Comparison of ENCODE assay signal across 1 cellular context in genomic region chr1:112502827-112503226, GRCh38.
TF ChIP-seq lines count a peak whose summit lies in the region.

No MANE protein-coding gene starts in this region.

TF ChIP-seq in SK-N-SH treated with all-trans-retinoic acid at 6 μM for 48 hours, 23 proteins besides CTCF, POLR2A, EP300 and RAD21 (continued from another document):
- TF ChIP-seq, protein P1, sequence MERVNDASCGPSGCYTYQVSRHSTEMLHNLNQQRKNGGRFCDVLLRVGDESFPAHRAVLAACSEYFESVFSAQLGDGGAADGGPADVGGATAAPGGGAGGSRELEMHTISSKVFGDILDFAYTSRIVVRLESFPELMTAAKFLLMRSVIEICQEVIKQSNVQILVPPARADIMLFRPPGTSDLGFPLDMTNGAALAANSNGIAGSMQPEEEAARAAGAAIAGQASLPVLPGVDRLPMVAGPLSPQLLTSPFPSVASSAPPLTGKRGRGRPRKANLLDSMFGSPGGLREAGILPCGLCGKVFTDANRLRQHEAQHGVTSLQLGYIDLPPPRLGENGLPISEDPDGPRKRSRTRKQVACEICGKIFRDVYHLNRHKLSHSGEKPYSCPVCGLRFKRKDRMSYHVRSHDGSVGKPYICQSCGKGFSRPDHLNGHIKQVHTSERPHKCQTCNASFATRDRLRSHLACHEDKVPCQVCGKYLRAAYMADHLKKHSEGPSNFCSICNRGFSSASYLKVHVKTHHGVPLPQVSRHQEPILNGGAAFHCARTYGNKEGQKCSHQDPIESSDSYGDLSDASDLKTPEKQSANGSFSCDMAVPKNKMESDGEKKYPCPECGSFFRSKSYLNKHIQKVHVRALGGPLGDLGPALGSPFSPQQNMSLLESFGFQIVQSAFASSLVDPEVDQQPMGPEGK (CRISPR knock-in tag; IDR thresholded peaks at IDR 0.05; ENCODE audit: borderline replicate concordance), result no peak
- no peak for TF ChIP-seq BACH2 (CRISPR knock-in tag; IDR thresholded peaks at IDR 0.05; ENCODE audit: borderline replicate concordance)
- TF ChIP-seq, protein P2, sequence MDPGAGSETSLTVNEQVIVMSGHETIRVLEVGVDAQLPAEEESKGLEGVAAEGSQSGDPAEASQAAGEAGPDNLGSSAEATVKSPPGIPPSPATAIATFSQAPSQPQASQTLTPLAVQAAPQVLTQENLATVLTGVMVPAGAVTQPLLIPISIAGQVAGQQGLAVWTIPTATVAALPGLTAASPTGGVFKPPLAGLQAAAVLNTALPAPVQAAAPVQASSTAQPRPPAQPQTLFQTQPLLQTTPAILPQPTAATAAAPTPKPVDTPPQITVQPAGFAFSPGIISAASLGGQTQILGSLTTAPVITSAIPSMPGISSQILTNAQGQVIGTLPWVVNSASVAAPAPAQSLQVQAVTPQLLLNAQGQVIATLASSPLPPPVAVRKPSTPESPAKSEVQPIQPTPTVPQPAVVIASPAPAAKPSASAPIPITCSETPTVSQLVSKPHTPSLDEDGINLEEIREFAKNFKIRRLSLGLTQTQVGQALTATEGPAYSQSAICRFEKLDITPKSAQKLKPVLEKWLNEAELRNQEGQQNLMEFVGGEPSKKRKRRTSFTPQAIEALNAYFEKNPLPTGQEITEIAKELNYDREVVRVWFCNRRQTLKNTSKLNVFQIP (CRISPR knock-in tag; IDR thresholded peaks at IDR 0.05; ENCODE audit: borderline replicate concordance, low read depth), result no peak
- TF ChIP-seq OSR1 (CRISPR knock-in tag; IDR thresholded peaks at IDR 0.05), result no peak
- TF ChIP-seq ZNF565 (CRISPR knock-in tag; conservative IDR thresholded peaks at IDR 0.05; ENCODE audit: low read depth), result no peak
- no peak for TF ChIP-seq TCF4 (CRISPR knock-in tag; IDR thresholded peaks at IDR 0.05; ENCODE audit: borderline replicate concordance)
- TF ChIP-seq ZFP30 (CRISPR knock-in tag; IDR thresholded peaks at IDR 0.05), result no peak
- no peak for TF ChIP-seq PPARA (CRISPR knock-in tag; IDR thresholded peaks at IDR 0.05; ENCODE audit: borderline replicate concordance)
- no peak for TF ChIP-seq ZNF70 (CRISPR knock-in tag; IDR thresholded peaks at IDR 0.05)
- no peak for TF ChIP-seq CSDC2 (CRISPR knock-in tag; IDR thresholded peaks at IDR 0.05)
- TF ChIP-seq TOX (CRISPR knock-in tag; IDR thresholded peaks at IDR 0.05; ENCODE audit: borderline replicate concordance), result no peak
- TF ChIP-seq ARNTL (CRISPR knock-in tag; IDR thresholded peaks at IDR 0.05; ENCODE audit: borderline replicate concordance, low read depth), result no peak
- TF ChIP-seq RARB (CRISPR knock-in tag; IDR thresholded peaks at IDR 0.05), result no peak
